ENCODE assay signal across 8 cellular contexts in the genomic region with DNA sequence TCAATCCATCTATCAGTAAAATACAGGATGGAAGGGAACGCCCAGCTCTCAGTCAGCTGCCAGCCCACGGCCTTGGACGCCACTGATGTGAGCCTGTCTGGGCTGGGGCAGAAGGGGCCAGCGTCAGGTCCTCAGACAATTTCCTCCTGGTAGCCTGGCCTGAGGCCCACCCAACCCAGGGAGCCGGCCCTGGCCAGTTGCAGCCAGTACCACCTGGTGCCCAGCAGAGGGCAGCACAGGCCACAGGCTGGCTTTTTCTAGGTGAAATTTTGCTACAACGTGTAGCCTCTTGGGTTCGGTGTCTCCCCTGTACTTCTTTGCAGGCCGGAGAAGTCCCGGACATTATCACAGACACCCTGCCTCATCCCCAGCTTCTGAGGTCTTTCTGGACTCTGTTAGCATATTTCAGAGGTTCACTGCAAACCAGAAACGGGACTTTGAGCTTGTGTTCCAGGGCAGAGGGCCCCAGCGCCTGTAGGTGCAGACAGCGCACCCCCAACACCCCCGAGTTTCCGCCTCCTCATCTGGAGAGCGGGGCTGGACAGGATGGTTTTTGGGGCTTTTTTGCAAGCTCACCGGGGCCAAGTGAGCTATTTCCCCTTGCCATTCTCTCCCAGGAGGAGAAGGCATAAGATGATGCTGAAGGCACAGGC. TPM values are rescaled to one million over a fixed set of nuclear protein-coding genes. Genes with fewer than 3 reads are reported as not detected.
DNase-seq lines count a peak whose midpoint lies in the region; ATAC-seq and TF ChIP-seq lines count a peak whose summit lies in the region.

No MANE protein-coding gene starts in this region.

- H3K9ac ChIP-seq in OCI-LY1 (ENCODE audit: low read length), result no peak overlapping the region

- no peak overlapping the region for H3K4me3 Mint-ChIP-seq in activated T-cell treated with anti-CD3 and anti-CD28 coated beads, Interleukin-2, amount 50 U/mL, for 72 hours
- no peak overlapping the region for H3K4me3 Mint-ChIP-seq in neural crest cell

- no peaks in the 10 kb centered on the region for H3K4me1 Mint-ChIP-seq in activated T-cell treated with anti-CD3 and anti-CD28 coated beads, Interleukin-2, amount 50 U/mL, for 72 hours (ENCODE audit: low read depth)
- H3K4me1 Mint-ChIP-seq in neural crest cell, result peaks cover 17% of the 10 kb centered on the region

- H3K36me3 Mint-ChIP-seq in activated T-cell treated with anti-CD3 and anti-CD28 coated beads, Interleukin-2, amount 50 U/mL, for 72 hours (ENCODE audit: insufficient read depth in 2 of 2), result no peaks in the 10 kb centered on the region
- no peaks in the 10 kb centered on the region for H3K36me3 Mint-ChIP-seq in neural crest cell (ENCODE audit: low read depth)

- DNase-seq in SHP77 (lab: John Stamatoyannopoulos, UW), result peak; percentile 3 to 15
- DNase-seq in SHP77 treated with DMSO at 0.1 percent for 48 hours (lab: John Stamatoyannopoulos, UW), result no peak
- peak; percentile 53 to 72 for DNase-seq in activated T-cell treated with anti-CD3 and anti-CD28 coated beads, Interleukin-2, amount 50 U/mL, for 72 hours
- peak; percentile 24 for DNase-seq in fibroblast of the conjunctiva (ENCODE audit: low read depth)
- DNase-seq in neural crest cell (ENCODE audit: low read depth, low spot score), result peak; percentile 76
- peak in 1 of 2 donors; percentile 85 for DNase-seq in suprapubic skin (ENCODE audit: low spot score in 2 of 2)

- no peak overlapping the region for H3K27ac Mint-ChIP-seq in activated T-cell treated with anti-CD3 and anti-CD28 coated beads, Interleukin-2, amount 50 U/mL, for 72 hours
- H3K27ac Mint-ChIP-seq in neural crest cell (ENCODE audit: unreplicated experiment), result no peak overlapping the region

- H3K4me3 ChIP-seq in OCI-LY1 (ENCODE audit: low read depth, low read length, poor library complexity, severe bottlenecking), result no peak overlapping the region
- H3K4me3 ChIP-seq in suprapubic skin, result no peak overlapping the region

- no peaks in the 10 kb centered on the region for H3K4me1 ChIP-seq in OCI-LY1 (ENCODE audit: insufficient read depth, low read length, severe bottlenecking)
- no peaks in the 10 kb centered on the region for H3K4me1 ChIP-seq in suprapubic skin

- H3K9me3 Mint-ChIP-seq in activated T-cell treated with anti-CD3 and anti-CD28 coated beads, Interleukin-2, amount 50 U/mL, for 72 hours, result no peaks in the 10 kb centered on the region
- no peaks in the 10 kb centered on the region for H3K9me3 Mint-ChIP-seq in neural crest cell

- H4K20me1 ChIP-seq in OCI-LY1 (ENCODE audit: insufficient read depth, low read length), result no peaks in the 10 kb centered on the region

- TF ChIP-seq POLR2A in suprapubic skin (IDR thresholded peaks at IDR 0.05), result no peak

- H3K4me2 ChIP-seq in OCI-LY1 (ENCODE audit: low read length), result no peak overlapping the region

- H3K27ac ChIP-seq in OCI-LY1 (ENCODE audit: low read depth, low read length, poor library complexity, severe bottlenecking), result no peak overlapping the region
- no peak overlapping the region for H3K27ac ChIP-seq in suprapubic skin

- H3F3A ChIP-seq in OCI-LY1 (ENCODE audit: insufficient read depth, low read length), result no peaks in the 10 kb centered on the region

- H2AFZ ChIP-seq in OCI-LY1 (ENCODE audit: low read length), result no peak overlapping the region

- H3K27me3 ChIP-seq in OCI-LY1 (ENCODE audit: insufficient read depth, low read length), result no peaks in the 10 kb centered on the region
- H3K27me3 ChIP-seq in suprapubic skin, result no peaks in the 10 kb centered on the region

- H3K36me3 ChIP-seq in OCI-LY1 (ENCODE audit: insufficient read depth, low read length) (no peaks in the 10 kb centered on the region), suprapubic skin (no peaks in the 10 kb centered on the region)

- no peak for TF ChIP-seq EP300 in suprapubic skin (IDR thresholded peaks at IDR 0.05)

- no peaks in the 10 kb centered on the region for H3K9me2 ChIP-seq in OCI-LY1 (ENCODE audit: low read depth, low read length)

- ATAC-seq in HG02981 (IDR thresholded peaks at IDR 0.05; ENCODE audit: unreplicated experiment), result peak; percentile 73
- peak; percentile 67 to 83 for ATAC-seq in activated T-cell treated with anti-CD3 and anti-CD28 coated beads, Interleukin-2, amount 50 U/mL, for 72 hours (replicated peaks in 1 of 2)

- TF ChIP-seq CTCF in OCI-LY1 (IDR thresholded peaks at IDR 0.05; ENCODE audit: low read length) (peak; percentile 75), neural crest cell (conservative IDR thresholded peaks at IDR 0.05) (peak; percentile 99), suprapubic skin (IDR thresholded peaks at IDR 0.05) (peak; percentile 77 to 98)

- no peaks in the 10 kb centered on the region for H3K9me3 ChIP-seq in OCI-LY1 (ENCODE audit: low read length)
- H3K9me3 ChIP-seq in suprapubic skin, result no peaks in the 10 kb centered on the region

- no peaks in the 10 kb centered on the region for H3K79me2 ChIP-seq in OCI-LY1 (ENCODE audit: insufficient read depth, low read length)

- peaks cover 6% of the 10 kb centered on the region for H3K27me3 Mint-ChIP-seq in activated T-cell treated with anti-CD3 and anti-CD28 coated beads, Interleukin-2, amount 50 U/mL, for 72 hours (ENCODE audit: low read depth)
- H3K27me3 Mint-ChIP-seq in neural crest cell (ENCODE audit: low read depth), result no peaks in the 10 kb centered on the region

- 55% methylated on average over 11 of the region's 16 CpGs for WGBS in suprapubic skin

RNA-seq across cellular contexts. Expression of a gene that starts 45.9 kb away (rescaled TPM):
- not detected for total RNA-seq in activated T-cell treated with anti-CD3 and anti-CD28 coated beads, Interleukin-2, amount 50 U/mL, for 72 hours
- total RNA-seq in neural crest cell (0.09 TPM in 1 of 2 replicates, not detected in the other), suprapubic skin (1 to 10 TPM; 1.3 to 3.7 (median 1.9) TPM)
